In the genomic region with DNA sequence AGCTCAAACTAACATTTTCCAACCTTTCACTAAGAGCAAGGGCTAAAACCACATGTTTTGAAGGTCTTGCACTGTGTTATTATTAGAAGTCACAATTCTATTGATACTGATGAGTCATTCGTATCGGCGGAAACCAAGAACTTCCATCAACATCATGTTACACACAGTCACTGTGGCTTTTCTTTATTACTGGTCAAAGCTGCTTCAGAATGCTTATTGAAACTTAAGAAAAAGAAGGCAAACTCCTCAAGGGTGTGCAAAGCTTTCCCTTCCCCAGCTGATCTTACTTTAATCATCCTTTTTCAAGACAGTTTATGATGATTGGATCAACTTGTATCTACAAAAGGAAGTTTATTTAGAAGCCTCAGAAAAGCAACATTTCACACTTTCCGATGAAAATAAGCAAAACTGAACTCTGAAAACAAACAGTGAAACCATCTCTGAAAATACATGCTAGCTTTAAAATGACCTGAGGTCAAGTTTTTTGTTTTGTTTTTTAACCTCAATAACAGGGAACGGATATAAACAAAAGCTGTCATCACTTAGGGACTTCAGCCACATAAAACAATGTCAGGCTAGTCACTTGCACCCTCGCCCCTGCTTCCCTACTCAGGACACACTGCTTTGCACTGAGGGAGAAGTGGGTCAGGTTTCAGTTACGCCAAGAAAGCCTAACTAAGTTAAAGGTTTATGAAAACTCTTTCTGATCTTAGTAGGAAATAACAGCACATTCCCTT, we compare ENCODE assay signal across 8 cellular contexts. TPM values are rescaled to one million over a fixed set of nuclear protein-coding genes. Genes with fewer than 3 reads are reported as not detected.
A peak's percentile ranks its signal among the peaks of the same experiment; 100 is the strongest.
DNase-seq lines count a peak whose midpoint lies in the region; ATAC-seq and TF ChIP-seq lines count a peak whose summit lies in the region.

No MANE protein-coding gene starts in this region.

- peaks cover 20% of the 10 kb centered on the region for H3K9me3 Mint-ChIP-seq in activated T-helper 1 cell treated with anti-CD3 and anti-CD28 coated beads, Interleukin-12 subunit alpha, Interleukin-12 subunit beta, Interleukin-2, Interleukin-4 antibody, amounts not matched to agents 30 ng/mL and 10 ng/mL and 1 ng/mL, durations not matched to agents 14 hours and 24 hours and 36 hours
- no peaks in the 10 kb centered on the region for H3K9me3 Mint-ChIP-seq in stimulated activated effector memory CD8-positive, alpha-beta T cell treated with anti-CD3 and anti-CD28 coated beads, Interleukin-12 subunit alpha, Interleukin-12 subunit beta, amount 100 ng/mL, for 72 hours

- peak overlapping the region; percentile 52 for H3K4me3 ChIP-seq in left ventricle myocardium inferior

- ATAC-seq in GM21360 (IDR thresholded peaks at IDR 0.05; ENCODE audit: unreplicated experiment) (peak; percentile 94), HG03565 (IDR thresholded peaks at IDR 0.05; ENCODE audit: unreplicated experiment) (peak; percentile 80)
- ATAC-seq in stimulated activated effector memory CD8-positive, alpha-beta T cell treated with anti-CD3 and anti-CD28 coated beads, Interleukin-12 subunit alpha, Interleukin-12 subunit beta, amount 100 ng/mL, for 72 hours = peak; percentile 86

- H3K4me3 Mint-ChIP-seq in activated T-helper 1 cell treated with anti-CD3 and anti-CD28 coated beads, Interleukin-12 subunit alpha, Interleukin-12 subunit beta, Interleukin-2, Interleukin-4 antibody, amounts not matched to agents 30 ng/mL and 10 ng/mL and 1 ng/mL, durations not matched to agents 14 hours and 24 hours and 36 hours = peak overlapping the region; percentile 79
- peak overlapping the region; percentile 69 for H3K4me3 Mint-ChIP-seq in stimulated activated effector memory CD8-positive, alpha-beta T cell treated with anti-CD3 and anti-CD28 coated beads, Interleukin-12 subunit alpha, Interleukin-12 subunit beta, amount 100 ng/mL, for 72 hours

- peak overlapping the region; percentile 64 for H3K27ac ChIP-seq in left ventricle myocardium inferior (replicated peaks)

- no peaks in the 10 kb centered on the region for H3K27me3 ChIP-seq in left ventricle myocardium inferior (ENCODE audit: low read depth)

- DNase-seq in EH (ENCODE audit: low read depth) = peak; percentile 28
- no peak for DNase-seq in activated T-helper 1 cell treated with anti-CD3 and anti-CD28 coated beads, Interleukin-12 subunit alpha, Interleukin-12 subunit beta, Interleukin-2, Interleukin-4 antibody, amounts not matched to agents 30 ng/mL and 10 ng/mL and 1 ng/mL, durations not matched to agents 14 hours and 24 hours and 36 hours (ENCODE audit: low spot score)
- DNase-seq in left ventricle myocardium inferior = no peak
- DNase-seq in stimulated activated effector memory CD8-positive, alpha-beta T cell treated with anti-CD3 and anti-CD28 coated beads, Interleukin-12 subunit alpha, Interleukin-12 subunit beta, amount 100 ng/mL, for 72 hours (ENCODE audit: low spot score in 2 of 2) = no peak
- no peak for DNase-seq in GDM1 (lab: John Stamatoyannopoulos, UW)
- no peak for DNase-seq in NCI-H1092 (lab: John Stamatoyannopoulos, UW)

- intact Hi-C loops in activated T-helper 1 cell treated with anti-CD3 and anti-CD28 coated beads, Interleukin-12 subunit alpha, Interleukin-12 subunit beta, Interleukin-2, Interleukin-4 antibody, amounts not matched to agents 30 ng/mL and 10 ng/mL and 1 ng/mL, durations not matched to agents 14 hours and 24 hours and 36 hours (cut with micrococcal nuclease) = loop anchor here (1.0 to 5.0 kb wide), 26 partner anchors 9 to 458 kb away; a partner anchor contains a TSS
- intact Hi-C loops in left ventricle myocardium inferior (cut with micrococcal nuclease) = no loop called here

- H3K36me3 Mint-ChIP-seq in activated T-helper 1 cell treated with anti-CD3 and anti-CD28 coated beads, Interleukin-12 subunit alpha, Interleukin-12 subunit beta, Interleukin-2, Interleukin-4 antibody, amounts not matched to agents 30 ng/mL and 10 ng/mL and 1 ng/mL, durations not matched to agents 14 hours and 24 hours and 36 hours (ENCODE audit: low read depth) = peaks cover 40% of the 10 kb centered on the region
- peaks cover 16% of the 10 kb centered on the region for H3K36me3 Mint-ChIP-seq in stimulated activated effector memory CD8-positive, alpha-beta T cell treated with anti-CD3 and anti-CD28 coated beads, Interleukin-12 subunit alpha, Interleukin-12 subunit beta, amount 100 ng/mL, for 72 hours

- peaks cover 6% of the 10 kb centered on the region for H3K9me3 ChIP-seq in left ventricle myocardium inferior (replicated peaks)

- H3K27ac Mint-ChIP-seq in activated T-helper 1 cell treated with anti-CD3 and anti-CD28 coated beads, Interleukin-12 subunit alpha, Interleukin-12 subunit beta, Interleukin-2, Interleukin-4 antibody, amounts not matched to agents 30 ng/mL and 10 ng/mL and 1 ng/mL, durations not matched to agents 14 hours and 24 hours and 36 hours = peak overlapping the region; percentile 97
- H3K27ac Mint-ChIP-seq in stimulated activated effector memory CD8-positive, alpha-beta T cell treated with anti-CD3 and anti-CD28 coated beads, Interleukin-12 subunit alpha, Interleukin-12 subunit beta, amount 100 ng/mL, for 72 hours = peak overlapping the region; percentile 91

- H3K4me1 ChIP-seq in left ventricle myocardium inferior = peaks cover 25% of the 10 kb centered on the region

- H3K27me3 Mint-ChIP-seq in activated T-helper 1 cell treated with anti-CD3 and anti-CD28 coated beads, Interleukin-12 subunit alpha, Interleukin-12 subunit beta, Interleukin-2, Interleukin-4 antibody, amounts not matched to agents 30 ng/mL and 10 ng/mL and 1 ng/mL, durations not matched to agents 14 hours and 24 hours and 36 hours (ENCODE audit: insufficient read depth) = no peaks in the 10 kb centered on the region

- TF ChIP-seq CTCF in left ventricle myocardium inferior (IDR thresholded peaks at IDR 0.05; ENCODE audit: borderline replicate concordance) = no peak

- peaks cover 90% of the 10 kb centered on the region for H3K4me1 Mint-ChIP-seq in activated T-helper 1 cell treated with anti-CD3 and anti-CD28 coated beads, Interleukin-12 subunit alpha, Interleukin-12 subunit beta, Interleukin-2, Interleukin-4 antibody, amounts not matched to agents 30 ng/mL and 10 ng/mL and 1 ng/mL, durations not matched to agents 14 hours and 24 hours and 36 hours (ENCODE audit: low read depth)
- H3K4me1 Mint-ChIP-seq in stimulated activated effector memory CD8-positive, alpha-beta T cell treated with anti-CD3 and anti-CD28 coated beads, Interleukin-12 subunit alpha, Interleukin-12 subunit beta, amount 100 ng/mL, for 72 hours = peaks cover 47% of the 10 kb centered on the region

- H3K36me3 ChIP-seq in left ventricle myocardium inferior = no peaks in the 10 kb centered on the region

RNA-seq across cellular contexts. Expression of a gene that starts 11.7 kb away (rescaled TPM):
- total RNA-seq in activated T-helper 1 cell treated with anti-CD3 and anti-CD28 coated beads, Interleukin-12 subunit alpha, Interleukin-12 subunit beta, Interleukin-2, Interleukin-4 antibody, amounts not matched to agents 30 ng/mL and 10 ng/mL and 1 ng/mL, durations not matched to agents 14 hours and 24 hours and 36 hours = 68.1 and 71.2 TPM in 2 replicates
- 1.5 TPM for total RNA-seq in left ventricle myocardium inferior

Comparison
In these comparisons a context has a peak if more than half of its experiments do, and no peak if none do; other contexts are left out.
1. RNA of a gene that starts 11.7 kb away (total RNA-seq): 68.1 to 71.2 TPM in activated T-helper 1 cell treated with anti-CD3 and anti-CD28 coated beads, Interleukin-12 subunit alpha, Interleukin-12 subunit beta, Interleukin-2, Interleukin-4 antibody, amounts not matched to agents 30 ng/mL and 10 ng/mL and 1 ng/mL, durations not matched to agents 14 hours and 24 hours and 36 hours; 1.5 TPM in left ventricle myocardium inferior (single experiment); every median in the first group is over 10 times any median in the second.
2. Peak in every context shown above with its lines, with median percentiles within 50 percentile points of each other: ATAC-seq.